Comparison of ENCODE assay signal across 1 cellular context in the genomic region with DNA sequence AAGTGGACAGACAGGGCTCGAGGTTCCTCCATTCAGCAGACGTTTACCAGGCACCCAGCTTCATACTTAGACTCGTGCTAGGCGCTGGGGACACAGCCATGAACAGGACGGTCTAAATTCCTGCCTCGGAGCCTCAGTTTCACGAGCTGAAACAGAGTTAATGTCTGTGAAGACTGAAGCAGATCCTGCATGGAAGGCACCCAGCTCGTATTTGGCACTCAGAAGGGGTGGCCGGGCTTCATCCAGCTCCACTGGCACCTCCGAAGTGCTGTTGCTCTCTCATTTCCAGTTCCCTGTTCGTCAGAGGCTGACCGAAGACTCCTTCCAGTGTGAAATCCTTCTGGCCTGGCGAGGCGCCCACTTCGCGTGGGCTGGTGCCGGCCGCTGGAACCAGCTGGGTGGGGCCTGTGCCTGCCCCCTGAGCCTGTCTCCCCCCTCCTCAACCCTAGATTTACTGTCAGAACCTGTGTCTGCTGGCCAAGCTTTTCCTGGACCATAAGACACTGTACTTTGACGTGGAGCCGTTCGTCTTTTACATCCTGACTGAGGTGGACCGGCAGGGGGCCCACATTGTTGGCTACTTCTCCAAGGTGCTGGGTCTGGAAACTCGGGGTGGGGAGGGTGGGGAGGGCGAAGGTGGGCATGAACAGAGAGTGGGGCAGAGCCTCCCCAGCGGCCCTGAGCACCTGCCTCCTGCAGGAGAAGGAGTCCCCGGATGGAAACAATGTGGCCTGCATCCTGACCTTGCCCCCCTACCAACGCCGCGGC.
TF ChIP-seq lines count a peak whose summit lies in the region.

No MANE protein-coding gene starts in this region.

TF ChIP-seq in HCT116, 20 proteins besides CTCF, POLR2A, EP300 and RAD21 (continued from another document):
- no peak for TF ChIP-seq EGR1 (IDR thresholded peaks at IDR 0.05; ENCODE audit: low read depth)
